Comparison of ENCODE assay signal across 8 cellular contexts in genomic region chr22:20131593-20131855, GRCh38. TPM values are rescaled to one million over a fixed set of nuclear protein-coding genes. Genes with fewer than 3 reads are reported as not detected.
DNase-seq lines count a peak whose midpoint lies in the region; ATAC-seq and TF ChIP-seq lines count a peak whose summit lies in the region.

Gene ZDHHC8 (plus strand): TSS chr22:20131804. CDS start chr22:20131948, 144 bp downstream.

- TF ChIP-seq POLR2A in esophagus squamous epithelium (IDR thresholded peaks at IDR 0.05): no peak

- H3K27ac Mint-ChIP-seq in natural killer cell treated with Interleukin-12 subunit alpha and Interleukin-12 subunit beta and Interleukin-15 and Interleukin-18, amount 100 ng/mL, for 72 hours: no peak within 1 kb of the TSS

- no peaks in the 10 kb centered on the region for H3K9me3 Mint-ChIP-seq in natural killer cell treated with Interleukin-12 subunit alpha and Interleukin-12 subunit beta and Interleukin-15 and Interleukin-18, amount 100 ng/mL, for 72 hours

- WGBS in esophagus squamous epithelium, 2 donors: no CpG with 5 or more reads among the region's 42 CpGs
- WGBS in aorta, 2 donors: 0 to 1% methylated on average over 8 to 42 of the region's 42 CpGs

- H3K27me3 ChIP-seq in esophagus squamous epithelium: no peaks in the 10 kb centered on the region
- H3K27me3 ChIP-seq in aorta (ENCODE audit: control insufficient read depth in 1 of 2, insufficient read depth in 2 of 2, low read length in 1 of 2): no peaks in the 10 kb centered on the region

- peak within 1 kb of the TSS; percentile 88 to 98 (median 94) for H3K27ac ChIP-seq in esophagus squamous epithelium
- peak within 1 kb of the TSS; percentile 80 to 90 for H3K27ac ChIP-seq in aorta (ENCODE audit: low read depth in 1 of 2, low read length in 2 of 2)

- peak; percentile 43 for ATAC-seq in GM18868 (IDR thresholded peaks at IDR 0.05; ENCODE audit: unreplicated experiment)
- peak; percentile 54 for ATAC-seq in HG03432 (IDR thresholded peaks at IDR 0.05; ENCODE audit: unreplicated experiment)
- peak; percentile 80 to 86 for ATAC-seq in natural killer cell treated with Interleukin-12 subunit alpha and Interleukin-12 subunit beta and Interleukin-15 and Interleukin-18, amount 100 ng/mL, for 72 hours
- ATAC-seq in aorta (ENCODE audit: low FRiP score): no peak

- H3K4me3 ChIP-seq in esophagus squamous epithelium (peak within 1 kb of the TSS; percentile 69 to 100 (median 90)), aorta (ENCODE audit: low read length in 2 of 2) (peak within 1 kb of the TSS; percentile 75 to 93)

- H3K9me3 ChIP-seq in esophagus squamous epithelium (no peaks in the 10 kb centered on the region), aorta (ENCODE audit: control insufficient read depth, low read length) (no peaks in the 10 kb centered on the region)

- no peaks in the 10 kb centered on the region for H3K27me3 Mint-ChIP-seq in natural killer cell treated with Interleukin-12 subunit alpha and Interleukin-12 subunit beta and Interleukin-15 and Interleukin-18, amount 100 ng/mL, for 72 hours

- intact Hi-C loops in esophagus squamous epithelium (cut with DNase I) (no loop called here), aorta (cut with DNase I) (loop anchor here in 1 of 2 donors (5.0 kb wide), 1 partner anchor 954 kb away; the partner anchor contains the start of gene SLC25A1)

- peaks cover 0 to 8% of the 10 kb centered on the region in 2 donors for H3K4me1 Mint-ChIP-seq in natural killer cell treated with Interleukin-12 subunit alpha and Interleukin-12 subunit beta and Interleukin-15 and Interleukin-18, amount 100 ng/mL, for 72 hours (ENCODE audit: low read depth in 2 of 2)

- no peak for TF ChIP-seq CTCF in esophagus squamous epithelium (IDR thresholded peaks at IDR 0.05)

- DNase-seq in activated T-cell treated with anti-CD3 and anti-CD28 coated beads for 1 hour (ENCODE audit: low read depth): peak; percentile 41
- no peak for DNase-seq in esophagus squamous epithelium (lab: John Stamatoyannopoulos, UW)
- no peak for DNase-seq in natural killer cell treated with Interleukin-12 subunit alpha and Interleukin-12 subunit beta and Interleukin-15 and Interleukin-18, amount 100 ng/mL, for 72 hours (ENCODE audit: low spot score)
- DNase-seq in aorta: peak in 1 of 2 donors; percentile 85
- DNase-seq in NCI-H1105 treated with DMSO at 0.1 percent for 48 hours (lab: John Stamatoyannopoulos, UW): no peak
- DNase-seq in kidney tubule cell (ENCODE audit: low spot score): no peak

- peaks cover 23 to 57% (median 47%) of the 10 kb centered on the region in 3 donors for H3K4me1 ChIP-seq in esophagus squamous epithelium
- H3K4me1 ChIP-seq in aorta (ENCODE audit: control insufficient read depth in 1 of 2, insufficient read depth in 2 of 2, low read length in 2 of 2): no peaks in the 10 kb centered on the region

- peak within 1 kb of the TSS; percentile 65 for H3K4me3 Mint-ChIP-seq in natural killer cell treated with Interleukin-12 subunit alpha and Interleukin-12 subunit beta and Interleukin-15 and Interleukin-18, amount 100 ng/mL, for 72 hours

- H3K36me3 ChIP-seq in esophagus squamous epithelium (peaks cover 0 to 14% (median under 1%) of the 10 kb centered on the region in 3 donors), aorta (ENCODE audit: control insufficient read depth in 1 of 2, insufficient read depth in 2 of 2, low read length in 1 of 2) (no peaks in the 10 kb centered on the region)

- no peaks in the 10 kb centered on the region for H3K36me3 Mint-ChIP-seq in natural killer cell treated with Interleukin-12 subunit alpha and Interleukin-12 subunit beta and Interleukin-15 and Interleukin-18, amount 100 ng/mL, for 72 hours

RNA-seq across cellular contexts. Expression of gene ZDHHC8, which starts in this region (rescaled TPM):
- total RNA-seq in esophagus squamous epithelium (10 to 100 TPM; 14.7 to 22.9 (median 18.6) TPM), aorta (10 to 100 TPM; 56.0 to 71.9 TPM)
- total RNA-seq in natural killer cell treated with Interleukin-12 subunit alpha and Interleukin-12 subunit beta and Interleukin-15 and Interleukin-18, amount 100 ng/mL, for 72 hours: 100 to 1,000 TPM in 1 of 2 donors, 10 to 100 TPM in 1; 53.9 to 124 TPM
- 10 to 100 TPM in 1 of 2 donors, 1 to 10 TPM in 1; 6.3 to 37.1 TPM for polyA plus RNA-seq in aorta
